In genomic region chr17:69466905-69467630, GRCh38 we compare ENCODE assay signal across 13 cellular contexts. TPM values are rescaled to one million over a fixed set of nuclear protein-coding genes. Genes with fewer than 3 reads are reported as not detected.
DNase-seq lines count a peak whose midpoint lies in the region; FAIRE-seq and TF ChIP-seq lines count a peak whose summit lies in the region.
"Had no signal": no experiment of that assay in that cellular context is flagged by ENCODE, and none has a peak within 500 bp of the region (broad histone marks: within the 10 kb centered on the region; RNA-seq: fewer than 3 reads in every experiment).

No MANE protein-coding gene starts in this region.

- TF ChIP-seq CTCF in A673 (conservative IDR thresholded peaks at IDR 0.05; ENCODE audit: low read depth, low read length): no peak

- peaks cover 10% of the 10 kb centered on the region for H3K4me1 ChIP-seq in A673 (ENCODE audit: insufficient read depth, low read length, poor library complexity, severe bottlenecking)
- H3K4me1 ChIP-seq in iPS-18a (ENCODE audit: control insufficient read depth, low read depth, low read length): peaks cover 28% of the 10 kb centered on the region

- H3K27me3 ChIP-seq in A673 (replicated peaks; ENCODE audit: insufficient read depth, low read depth, low read length, poor library complexity) (no peaks in the 10 kb centered on the region), iPS-18a (ENCODE audit: control insufficient read depth, insufficient read depth, low read length) (no peaks in the 10 kb centered on the region), H7 (ENCODE audit: control insufficient read depth, insufficient read depth, low read length) (no peaks in the 10 kb centered on the region)

- no peaks in the 10 kb centered on the region for H3K9me3 ChIP-seq in A673 (ENCODE audit: low read depth, low read length, poor library complexity, severe bottlenecking)
- H3K9me3 ChIP-seq in iPS-18a (ENCODE audit: control insufficient read depth, low read depth, low read length): no peaks in the 10 kb centered on the region

- H3K27ac ChIP-seq in A673 (ENCODE audit: low read depth, low read length, poor library complexity, severe bottlenecking): no peak overlapping the region
- H3K27ac ChIP-seq in iPS-18a (ENCODE audit: low read length): peak overlapping the region; percentile 13

- BruUV-seq in A673 (replicated peaks; lab: Mats Ljungman, UMichigan): no TSS peak

- H3K4me3 ChIP-seq in A673 (ENCODE audit: low read depth, low read length, poor library complexity, severe bottlenecking) (no peak overlapping the region), iPS-18a (ENCODE audit: low read length) (peak overlapping the region; percentile 4), H7 (ENCODE audit: insufficient read depth, low read depth, low read length) (no peak overlapping the region)
- H3K4me3 ChIP-seq: smooth muscle cell had no signal

- no peak overlapping the region for H3K9ac ChIP-seq in iPS-18a (ENCODE audit: low read length)

- no peak for FAIRE-seq in GM19239 (lab: Jason Lieb, UNC)

- no peaks in the 10 kb centered on the region for H3K36me3 ChIP-seq in A673 (ENCODE audit: insufficient read depth, low read length, poor library complexity, severe bottlenecking)
- no peaks in the 10 kb centered on the region for H3K36me3 ChIP-seq in iPS-18a (ENCODE audit: control insufficient read depth, low read depth, low read length)
- H3K36me3 ChIP-seq in H7 (replicated peaks; ENCODE audit: control insufficient read depth, insufficient read depth, low read length): no peaks in the 10 kb centered on the region

- POLR2A ChIA-PET in A673 (lab: Charles Lee; ENCODE audit: low non-redundant PET): no interaction called here

- intact Hi-C loops in A673 (cut with micrococcal nuclease; ENCODE audit: unreplicated experiment): no loop called here

- CTCF ChIA-PET in A673 (lab: Charles Lee): no interaction called here

- DNase-seq in A673 (ENCODE audit: low spot score) (peak; percentile 72), H4 (ENCODE audit: low spot score) (peak; percentile 28), astrocyte of the hippocampus (ENCODE audit: low read depth, low spot score) (peak; percentile 76), GM19239 (ENCODE audit: insufficient read length, low spot score) (no peak), H7 (no peak), occipital lobe (lab: John Stamatoyannopoulos, UW) (no peak)
- no peak for DNase-seq in stimulated activated naive CD4-positive, alpha-beta T cell (lab: John Stamatoyannopoulos, UW)
- DNase-seq: activated CD8-positive, alpha-beta T cell treated with anti-CD3 and anti-CD28 coated beads, Interleukin-2, amount 10 ng/mL, durations not matched to agents 7 days and 5 days; amygdala; CD4-positive, CD25-positive, alpha-beta regulatory T cell; stimulated activated naive B cell treated with anti-CD40 and anti-IgM and Interleukin-4, amounts not matched to agents 10 μg/mL and 1 μg/mL and 100 μg/mL, for 72 hours had no signal

RNA-seq across cellular contexts. Expression of gene MAP2K6, which starts 52.6 kb away (rescaled TPM):
- 14.1 and 20.7 TPM in 2 replicates for total RNA-seq in A673 (2021)
- 14.7 and 19.6 TPM in 2 replicates for total RNA-seq in H4 (2014; rRNA removed; shearing (Covaris generic))
- 11.9 and 17.2 TPM in 2 replicates for total RNA-seq in H7 (2014; rRNA removed; shearing (Covaris generic))
- total RNA-seq in occipital lobe: 39.9 TPM

Comparison
In these comparisons a context has a peak if more than half of its experiments do, and no peak if none do; other contexts are left out.
1. DNase-seq: peak in A673 (single experiment), H4 (single experiment) and astrocyte of the hippocampus (single experiment); none in GM19239 (single experiment), H7 (single experiment), stimulated activated naive CD4-positive, alpha-beta T cell (0 of 6) and occipital lobe (single experiment).